ENCODE assay signal across 18 cellular contexts in genomic region chr12:124328116-124328515, GRCh38. TPM values are rescaled to one million over a fixed set of nuclear protein-coding genes. Genes with fewer than 3 reads are reported as not detected.
DNase-seq lines count a peak whose midpoint lies in the region; ATAC-seq and TF ChIP-seq lines count a peak whose summit lies in the region.
"Had no signal": no experiment of that assay in that cellular context is flagged by ENCODE, and none has a peak within 500 bp of the region (broad histone marks: within the 10 kb centered on the region; RNA-seq: fewer than 3 reads in every experiment).

No MANE protein-coding gene starts in this region.

- H3K9me3 ChIP-seq in heart right ventricle (peaks cover 0 to 28% (median 11%) of the 10 kb centered on the region in 11 donors), uterus (peaks cover 0 to 8% of the 10 kb centered on the region in 2 donors), right lobe of liver (no peaks in the 10 kb centered on the region)
- peaks cover 9% of the 10 kb centered on the region for H3K9me3 ChIP-seq in CD4-positive, alpha-beta T cell (ENCODE audit: control insufficient read depth, low read length)

- H3K4me1 Mint-ChIP-seq in CD4-positive, alpha-beta T cell (ENCODE audit: low read depth): no peaks in the 10 kb centered on the region
- H3K4me1 Mint-ChIP-seq: activated CD4-positive, alpha-beta T cell treated with anti-CD3 and anti-CD28 coated beads, Interleukin-2, amount 10 ng/mL, durations not matched to agents 24 days and 14 days had no signal

- WGBS in heart right ventricle, 2 donors: 41 to 43% methylated on average over 13 of the region's 13 CpGs
- 74% methylated on average over 5 of the region's 13 CpGs for WGBS in right lobe of liver (ENCODE audit: insufficient coverage, low coverage, low lambda C conversion rate, missing lambda C conversion rate)

- intact Hi-C loops in heart right ventricle (cut with DNase I): loop anchor here in 4 of 10 donors (5.0 to 10.0 kb wide), 3 partner anchors 437 to 447 kb away; no protein-coding TSS in a partner anchor
- intact Hi-C loops in uterus (cut with DNase I; ENCODE audit: low total_unique reads): no loop called here
- intact Hi-C loops in right lobe of liver (cut with DNase I): no loop called here
- intact Hi-C loops in CD4-positive, alpha-beta T cell (cut with DNase I, micrococcal nuclease): no loop called here

- H3K27ac ChIP-seq in heart right ventricle (peak overlapping the region in 9 of 10 donors; percentile 44 to 90 (median 80)), uterus (peak overlapping the region; percentile 65 to 70), right lobe of liver (no peak overlapping the region)
- no peak overlapping the region for H3K27ac ChIP-seq in CD4-positive, alpha-beta T cell (ENCODE audit: low read depth, low read length)
- H3K27ac ChIP-seq: 22Rv1 had no signal

- H3K4me3 Mint-ChIP-seq in CD4-positive, alpha-beta T cell: no peak overlapping the region
- H3K4me3 Mint-ChIP-seq: activated CD4-positive, alpha-beta T cell treated with anti-CD3 and anti-CD28 coated beads, Interleukin-2, amount 10 ng/mL, durations not matched to agents 24 days and 14 days; stimulated activated naive CD8-positive, alpha-beta T cell treated with anti-CD3 and anti-CD28 coated beads, Interleukin-15, Interleukin-2, amounts not matched to agents 100 ng/mL and 50 ng/mL, for 24 hours had no signal

- no peak overlapping the region for H3K27ac Mint-ChIP-seq in CD4-positive, alpha-beta T cell
- H3K27ac Mint-ChIP-seq: activated CD4-positive, alpha-beta T cell treated with anti-CD3 and anti-CD28 coated beads, Interleukin-2, amount 10 ng/mL, durations not matched to agents 24 days and 14 days; stimulated activated naive CD8-positive, alpha-beta T cell treated with anti-CD3 and anti-CD28 coated beads, Interleukin-15, Interleukin-2, amounts not matched to agents 100 ng/mL and 50 ng/mL, for 24 hours had no signal

- H3K9me3 Mint-ChIP-seq in CD4-positive, alpha-beta T cell: peaks cover 3% of the 10 kb centered on the region

- TF ChIP-seq POLR2A in uterus (IDR thresholded peaks at IDR 0.05) (no peak), right lobe of liver (IDR thresholded peaks at IDR 0.05) (no peak)

- H3K36me3 Mint-ChIP-seq in CD4-positive, alpha-beta T cell (ENCODE audit: low read depth): peaks cover 66% of the 10 kb centered on the region

- TF ChIP-seq CTCF in heart right ventricle (IDR thresholded peaks at IDR 0.05) (no peak), uterus (IDR thresholded peaks at IDR 0.05) (no peak), right lobe of liver (IDR thresholded peaks at IDR 0.05) (no peak)
- TF ChIP-seq CTCF in CD4-positive, alpha-beta T cell (IDR thresholded peaks at IDR 0.05): no peak

- H3K4me3 ChIP-seq in heart right ventricle (no peak overlapping the region), uterus (no peak overlapping the region), right lobe of liver (no peak overlapping the region)

- H3K4me1 ChIP-seq in heart right ventricle (peaks cover 0 to 25% (median 17%) of the 10 kb centered on the region in 9 donors), uterus (no peaks in the 10 kb centered on the region), right lobe of liver (no peaks in the 10 kb centered on the region)

- POLR2A ChIA-PET in CD4-positive, alpha-beta T cell (lab: Charles Lee): no interaction called here

- CTCF ChIA-PET in CD4-positive, alpha-beta T cell (lab: Charles Lee): no interaction called here

- H3K36me3 ChIP-seq in heart right ventricle: peaks cover 8 to 98% (median 72%) of the 10 kb centered on the region in 9 donors
- no peaks in the 10 kb centered on the region for H3K36me3 ChIP-seq in uterus
- H3K36me3 ChIP-seq in right lobe of liver: peaks cover 0 to 17% (median 11%) of the 10 kb centered on the region in 4 donors

- no peaks in the 10 kb centered on the region for H3K27me3 Mint-ChIP-seq in CD4-positive, alpha-beta T cell
- H3K27me3 Mint-ChIP-seq: activated CD4-positive, alpha-beta T cell treated with anti-CD3 and anti-CD28 coated beads, Interleukin-2, amount 10 ng/mL, durations not matched to agents 24 days and 14 days; stimulated activated naive CD8-positive, alpha-beta T cell treated with anti-CD3 and anti-CD28 coated beads, Interleukin-15, Interleukin-2, amounts not matched to agents 100 ng/mL and 50 ng/mL, for 24 hours had no signal

- no peaks in the 10 kb centered on the region for H3K27me3 ChIP-seq in heart right ventricle
- H3K27me3 ChIP-seq in uterus: no peaks in the 10 kb centered on the region
- H3K27me3 ChIP-seq in right lobe of liver: no peaks in the 10 kb centered on the region
- no peaks in the 10 kb centered on the region for H3K27me3 ChIP-seq in CD4-positive, alpha-beta T cell (ENCODE audit: control insufficient read depth, insufficient read depth, low read length)

- DNase-seq in NCI-H2227 (lab: John Stamatoyannopoulos, UW; ENCODE audit: unreplicated experiment) (peak; percentile 34), NCI-H2227 treated with DMSO at 0.1 percent for 48 hours (lab: John Stamatoyannopoulos, UW) (no peak), heart right ventricle (peak; percentile 66 to 67), pons (ENCODE audit: low spot score) (peak; percentile 32), uterus (no peak), right lobe of liver (no peak)
- DNase-seq in CD4-positive, alpha-beta T cell: no peak
- DNase-seq: activated CD4-positive, alpha-beta T cell treated with anti-CD3 and anti-CD28 coated beads, Interleukin-2, amount 10 ng/mL, durations not matched to agents 24 days and 14 days; activated CD8-positive, alpha-beta memory T cell treated with anti-CD3 and anti-CD28 coated beads, Interleukin-2, amount 50 U/mL, for 48 hours; Calu3; HCEC 1CT; kidney glomerular epithelial cell; NCI-H1417 treated with DMSO at 0.1 percent for 48 hours; SW 1271 had no signal

- peak; percentile 70 to 91 (median 78) for ATAC-seq in heart right ventricle
- no peak for ATAC-seq in HG02870 (IDR thresholded peaks at IDR 0.05; ENCODE audit: unreplicated experiment)
- ATAC-seq in right lobe of liver: no peak
- no peak for ATAC-seq in CD4-positive, alpha-beta T cell (ENCODE audit: poor library complexity)

RNA-seq across cellular contexts. Expression of gene RFLNA, which starts 33.2 kb away (rescaled TPM):
- under 1 TPM in 4 of 10 donors, not detected in 6; 0.13 to 0.49 (median 0.37) TPM for total RNA-seq in heart right ventricle
- under 1 TPM; 0.14 to 0.22 TPM for polyA plus RNA-seq in heart right ventricle
- 10 to 100 TPM in 1 of 4 donors, 1 to 10 TPM in 1, not detected in 2; 3.9 to 13.7 TPM for total RNA-seq in uterus
- under 1 TPM in 2 of 6 experiments, not detected in 4; 0.12 to 0.31 TPM for total RNA-seq in right lobe of liver
- not detected for total RNA-seq in CD4-positive, alpha-beta T cell
- total RNA-seq: activated CD4-positive, alpha-beta T cell treated with anti-CD3 and anti-CD28 coated beads, Interleukin-2, amount 10 ng/mL, durations not matched to agents 24 days and 14 days; Calu3 had no signal
- polyA plus RNA-seq: BJ had no signal

Comparison
In these comparisons a context has a peak if more than half of its experiments do, and no peak if none do; other contexts are left out.
1. DNase-seq: peak in NCI-H2227 (single experiment), heart right ventricle (2 of 2) and pons (single experiment); none in NCI-H2227 treated with DMSO at 0.1 percent for 48 hours (single experiment), uterus (0 of 2), right lobe of liver (0 of 3) and CD4-positive, alpha-beta T cell (0 of 10).
2. ATAC-seq: peak in heart right ventricle (8 of 8); none in HG02870 (single experiment), right lobe of liver (0 of 4) and CD4-positive, alpha-beta T cell (single experiment).
3. H3K27ac ChIP-seq: peak in heart right ventricle (9 of 10) and uterus (2 of 2); none in right lobe of liver (0 of 3) and CD4-positive, alpha-beta T cell (single experiment).